ENCODE assay signal across 1 cellular context in the genomic region with DNA sequence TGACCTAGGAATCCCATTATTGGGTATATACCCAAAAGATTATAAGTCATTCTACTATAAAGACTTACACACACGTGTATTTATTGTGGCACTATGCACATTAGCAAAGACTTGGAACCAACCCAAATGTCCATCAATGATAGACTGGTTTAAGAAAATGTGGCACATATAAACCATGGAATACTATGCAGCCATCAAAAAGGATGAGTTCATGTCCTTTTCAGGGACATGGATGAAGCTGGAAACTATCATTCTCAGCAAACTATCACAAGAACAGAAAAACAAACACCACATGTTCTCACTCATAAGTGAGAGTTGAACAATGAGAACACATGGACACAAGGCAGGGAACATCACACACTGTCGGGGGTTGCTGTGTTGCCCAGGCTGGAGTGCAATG. TPM values are rescaled to one million over a fixed set of nuclear protein-coding genes. Genes with fewer than 3 reads are reported as not detected.
"Had no signal": no experiment of that assay in that cellular context is flagged by ENCODE, and none has a peak within 500 bp of the region (broad histone marks: within the 10 kb centered on the region; RNA-seq: fewer than 3 reads in every experiment).

No MANE protein-coding gene starts in this region.

RNA-seq across cellular contexts. Expression of gene SLC35F4, which starts 10.2 kb away (rescaled TPM):
- total RNA-seq: GM12878 had no signal
